In the genomic region with DNA sequence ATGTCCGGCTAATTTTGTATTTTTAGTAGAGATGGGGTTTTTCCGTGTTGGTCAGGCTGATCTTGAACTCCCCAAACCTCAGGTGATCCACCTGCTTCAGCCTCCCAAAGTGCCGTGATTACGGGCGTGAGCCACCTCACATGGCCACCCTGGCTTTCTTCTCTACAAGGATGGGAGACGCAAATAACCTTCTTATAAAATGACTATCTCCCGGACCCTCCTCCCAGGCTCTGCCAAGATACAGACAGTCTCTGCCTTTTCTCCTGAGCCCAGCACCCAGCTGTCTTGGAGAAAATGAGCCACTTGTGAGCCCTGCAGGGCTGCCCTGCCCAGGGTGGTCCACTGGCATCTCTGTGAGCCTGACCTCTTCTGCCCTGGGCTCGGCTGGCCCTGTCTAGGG, we compare ENCODE assay signal across 8 cellular contexts.
"Had no signal": no experiment of that assay in that cellular context is flagged by ENCODE, and none has a peak within 500 bp of the region (broad histone marks: within the 10 kb centered on the region; RNA-seq: fewer than 3 reads in every experiment).

No MANE protein-coding gene starts in this region.

- DNase-seq: GDM1, GF-D8 had no signal

- H3K4me3 ChIP-seq: GM12878 had no signal

- ATAC-seq: GM12878 had no signal

- FAIRE-seq: G401.6, GM12878, GM12891, GM12892, GM18507, GM19239 had no signal
